In the genomic region with DNA sequence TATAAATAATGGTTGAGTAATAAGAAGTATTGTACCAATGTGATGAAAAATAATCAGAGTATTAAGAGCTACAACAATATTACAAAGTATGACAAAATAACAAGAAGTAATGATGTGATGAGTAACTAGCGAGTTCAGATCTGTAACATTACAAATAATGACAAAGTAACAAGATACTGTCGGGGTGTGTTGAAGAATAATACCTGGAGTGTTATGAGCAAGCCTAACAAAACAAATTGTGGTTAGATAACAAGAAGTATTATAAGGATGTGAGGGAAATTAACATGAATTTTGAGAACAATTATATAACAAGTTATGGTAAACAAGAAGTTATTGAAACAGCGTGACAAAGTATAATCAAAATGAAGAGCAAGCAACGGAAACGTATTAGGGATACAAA, we compare ENCODE assay signal across 28 cellular contexts. TPM values are rescaled to one million over a fixed set of nuclear protein-coding genes. Genes with fewer than 3 reads are reported as not detected.
A peak's percentile ranks its signal among the peaks of the same experiment; 100 is the strongest.
DNase-seq lines count a peak whose midpoint lies in the region; ATAC-seq, FAIRE-seq and TF ChIP-seq lines count a peak whose summit lies in the region.
"Had no signal": no experiment of that assay in that cellular context is flagged by ENCODE, and none has a peak within 500 bp of the region (broad histone marks: within the 10 kb centered on the region; RNA-seq: fewer than 3 reads in every experiment).

No MANE protein-coding gene starts in this region.

- TF ChIP-seq CTCF in astrocyte (IDR thresholded peaks at IDR 0.05; ENCODE audit: insufficient read depth, low read depth, low read length) = no peak
- no peak for TF ChIP-seq CTCF in smooth muscle cell (IDR thresholded peaks at IDR 0.05; ENCODE audit: borderline replicate concordance, insufficient read depth, poor library complexity, severe bottlenecking)

- H3K79me2 ChIP-seq in astrocyte (ENCODE audit: insufficient read depth, low read length) (no peaks in the 10 kb centered on the region), smooth muscle cell (ENCODE audit: low read depth) (peaks cover 59% of the 10 kb centered on the region)
- H3K79me2 ChIP-seq: parathyroid adenoma had no signal

- no peak for FAIRE-seq in astrocyte (lab: Jason Lieb, UNC)
- FAIRE-seq in islet of Langerhans (lab: Jason Lieb, UNC) = peak; percentile 45
- FAIRE-seq: GM18507, H54 had no signal

- H3F3A ChIP-seq in smooth muscle cell (ENCODE audit: low read depth) = peaks cover 5% of the 10 kb centered on the region

- no peak overlapping the region for H3K27ac ChIP-seq in astrocyte (ENCODE audit: low read depth, low read length)
- H3K27ac ChIP-seq in smooth muscle cell (ENCODE audit: low read depth) = peak overlapping the region; percentile 64
- H3K27ac ChIP-seq: parathyroid adenoma, SK-N-MC, tibial nerve had no signal

- peak overlapping the region; percentile 16 for H3K27ac Mint-ChIP-seq in astrocyte (ENCODE audit: unreplicated experiment)
- H3K27ac Mint-ChIP-seq: activated T-cell treated with anti-CD3 and anti-CD28 coated beads, Interleukin-2, amount 50 U/mL, for 24 hours; endodermal cell; natural killer cell had no signal

- peaks cover 1% of the 10 kb centered on the region for H3K4me1 Mint-ChIP-seq in astrocyte (ENCODE audit: low read depth, unreplicated experiment)

- no peaks in the 10 kb centered on the region for H3K36me3 Mint-ChIP-seq in astrocyte (ENCODE audit: low read depth, unreplicated experiment)
- H3K36me3 Mint-ChIP-seq: CD8-positive, alpha-beta memory T cell had no signal

- H4K20me1 ChIP-seq in astrocyte (ENCODE audit: insufficient read depth, low read length) = peaks cover 4% of the 10 kb centered on the region
- H4K20me1 ChIP-seq in smooth muscle cell (ENCODE audit: low read depth) = no peaks in the 10 kb centered on the region

- H2AFZ ChIP-seq in astrocyte (ENCODE audit: low read depth, low read length) = no peak overlapping the region
- H2AFZ ChIP-seq in smooth muscle cell (ENCODE audit: low read depth) = peak overlapping the region; percentile 6

- H3K4me3 Mint-ChIP-seq in astrocyte (ENCODE audit: unreplicated experiment) = no peak overlapping the region

- H3K27me3 ChIP-seq in H7 (ENCODE audit: control insufficient read depth, insufficient read depth, low read length) (peaks cover 91% of the 10 kb centered on the region), astrocyte (ENCODE audit: insufficient read depth, low read length) (peaks cover 89% of the 10 kb centered on the region), smooth muscle cell (ENCODE audit: low read depth) (peaks cover 6% of the 10 kb centered on the region)

- no peak for ATAC-seq in GM19328 (IDR thresholded peaks at IDR 0.05; ENCODE audit: unreplicated experiment)
- ATAC-seq: natural killer cell, right cardiac atrium had no signal

- H3K4me2 ChIP-seq in astrocyte (ENCODE audit: low read length) (no peak overlapping the region), smooth muscle cell (peak overlapping the region; percentile 91)

- no peaks in the 10 kb centered on the region for H3K36me3 ChIP-seq in H7 (replicated peaks; ENCODE audit: control insufficient read depth, insufficient read depth, low read length)
- no peaks in the 10 kb centered on the region for H3K36me3 ChIP-seq in astrocyte (ENCODE audit: insufficient read depth, low read length)
- no peaks in the 10 kb centered on the region for H3K36me3 ChIP-seq in smooth muscle cell (ENCODE audit: low read depth)
- H3K36me3 ChIP-seq: tibial nerve had no signal

- H3K27me3 Mint-ChIP-seq in astrocyte (ENCODE audit: low read depth, unreplicated experiment) = peaks cover 71% of the 10 kb centered on the region

- 14% methylated on average over 5 of the region's 5 CpGs for WGBS in smooth muscle cell (ENCODE audit: low lambda C conversion rate)

- H3K4me3 ChIP-seq in H7 (ENCODE audit: insufficient read depth, low read depth, low read length) (no peak overlapping the region), astrocyte (ENCODE audit: insufficient read depth, low read depth, low read length) (no peak overlapping the region), smooth muscle cell (peak overlapping the region; percentile 63)
- H3K4me3 ChIP-seq: SK-N-MC had no signal

- H3K4me1 ChIP-seq in astrocyte (ENCODE audit: insufficient read depth, low read length) (peaks cover 4% of the 10 kb centered on the region), smooth muscle cell (ENCODE audit: low read depth) (peaks cover 22% of the 10 kb centered on the region)
- H3K4me1 ChIP-seq: parathyroid adenoma had no signal

- DNase-seq in H7 = peak; percentile 11
- DNase-seq in astrocyte (ENCODE audit: low read depth) = peak; percentile 8
- DNase-seq in smooth muscle cell (lab: John Stamatoyannopoulos, UW; ENCODE audit: unreplicated experiment) = no peak
- DNase-seq in germinal center (ENCODE audit: low spot score) = no peak
- DNase-seq in medulla oblongata (ENCODE audit: extremely low spot score) = no peak
- DNase-seq: activated CD4-positive, alpha-beta T cell treated with anti-CD3 and anti-CD28 coated beads for 4 hours; activated CD8-positive, alpha-beta memory T cell treated with anti-CD3 and anti-CD28 coated beads for 24 hours; activated naive CD4-positive, alpha-beta T cell; activated T-cell treated with anti-CD3 and anti-CD28 coated beads, Interleukin-2, amount 50 U/mL, for 24 hours; CD8-positive, alpha-beta memory T cell; cortex of kidney; endodermal cell; midbrain; natural killer cell; NCI-H1092; NCI-H1930; NCI-H69; right cardiac atrium; stimulated activated CD4-positive, alpha-beta T cell treated with anti-CD3 and anti-CD28 coated beads, Interleukin-4, amount 100 ng/mL, for 4 hours; stimulated activated naive CD4-positive, alpha-beta T cell treated with Interleukin-2 at 50 U/mL for 16 hours; T-helper 2 cell had no signal

- H3K9ac ChIP-seq in astrocyte (ENCODE audit: low read length) = no peak overlapping the region
- peak overlapping the region; percentile 61 for H3K9ac ChIP-seq in smooth muscle cell (ENCODE audit: low read depth)
- H3K9ac ChIP-seq: parathyroid adenoma had no signal

- peaks cover 22% of the 10 kb centered on the region for H3K9me3 Mint-ChIP-seq in astrocyte (ENCODE audit: unreplicated experiment)
- H3K9me3 Mint-ChIP-seq: activated T-cell treated with anti-CD3 and anti-CD28 coated beads, Interleukin-2, amount 50 U/mL, for 24 hours; CD8-positive, alpha-beta memory T cell; endodermal cell; natural killer cell had no signal

- H3K9me3 ChIP-seq in astrocyte (ENCODE audit: insufficient read depth, low read depth, low read length) (no peaks in the 10 kb centered on the region), smooth muscle cell (replicated peaks; ENCODE audit: low read depth) (no peaks in the 10 kb centered on the region)
- H3K9me3 ChIP-seq: tibial nerve had no signal

RNA-seq across cellular contexts. Expression of gene TBX4, which starts 1.3 kb away (rescaled TPM):
- not detected in 2 replicates for total RNA-seq in H7 (2014; rRNA removed; shearing (Covaris generic))
- total RNA-seq in astrocyte = 0.14 TPM in 1 of 2 replicates, not detected in the other
- 14.1 and 15.4 TPM in 2 replicates for total RNA-seq in smooth muscle cell
- 14.6 and 22.7 TPM in 2 replicates for polyA plus RNA-seq in smooth muscle cell
- total RNA-seq: CD8-positive, alpha-beta memory T cell; endodermal cell; natural killer cell; right cardiac atrium; tibial nerve had no signal
- polyA plus RNA-seq: CD8-positive, alpha-beta memory T cell had no signal

RNA-seq across cellular contexts. Expression of gene TBX2, which starts 53.9 kb away (rescaled TPM):
- not detected in 2 replicates for total RNA-seq in H7 (2014; rRNA removed; shearing (Covaris generic))
- 0.50 and 0.53 TPM in 2 replicates for total RNA-seq in astrocyte
- total RNA-seq in smooth muscle cell = 40.0 and 46.7 TPM in 2 replicates
- 96.5 and 146 TPM in 2 replicates for polyA plus RNA-seq in smooth muscle cell
- polyA plus RNA-seq: CD8-positive, alpha-beta memory T cell had no signal

Comparison
In these comparisons a context has a peak if more than half of its experiments do, and no peak if none do; other contexts are left out.
1. DNase-seq: peak in H7 (single experiment) and astrocyte (single experiment); none in smooth muscle cell (single experiment), germinal center (single experiment) and medulla oblongata (single experiment).
2. RNA of gene TBX4, which starts 1.3 kb away (total RNA-seq): 14.1 to 15.4 TPM in smooth muscle cell; 0.14 TPM in astrocyte and not detected in H7; every median in the first group is over 10 times any median in the second.
3. RNA of gene TBX2, which starts 53.9 kb away (total RNA-seq): 40.0 to 46.7 TPM in smooth muscle cell; 0.50 to 0.53 TPM in astrocyte and not detected in H7; every median in the first group is over 10 times any median in the second.